7 cellular contexts compared by ENCODE assay signal in genomic region chr10:130546841-130547240, GRCh38.
"Had no signal": no experiment of that assay in that cellular context is flagged by ENCODE, and none has a peak within 500 bp of the region (broad histone marks: within the 10 kb centered on the region; RNA-seq: fewer than 3 reads in every experiment).

No MANE protein-coding gene starts in this region.

- H3K9ac ChIP-seq: KMS-11 had no signal

- H3K27me3 Mint-ChIP-seq: IgD-negative memory B cell had no signal

- H3K27ac Mint-ChIP-seq: IgD-negative memory B cell had no signal

- H3K4me2 ChIP-seq: KMS-11 had no signal

- H3K4me3 Mint-ChIP-seq: IgD-negative memory B cell had no signal

- H3K4me3 ChIP-seq: K562 had no signal

- H3K36me3 Mint-ChIP-seq: IgD-negative memory B cell had no signal

- H3K27ac ChIP-seq: HL-60, KMS-11 had no signal

- H3K4me1 Mint-ChIP-seq: IgD-negative memory B cell had no signal

- DNase-seq: IMR-90, KBM-7, KG1 had no signal
